In the genomic region with DNA sequence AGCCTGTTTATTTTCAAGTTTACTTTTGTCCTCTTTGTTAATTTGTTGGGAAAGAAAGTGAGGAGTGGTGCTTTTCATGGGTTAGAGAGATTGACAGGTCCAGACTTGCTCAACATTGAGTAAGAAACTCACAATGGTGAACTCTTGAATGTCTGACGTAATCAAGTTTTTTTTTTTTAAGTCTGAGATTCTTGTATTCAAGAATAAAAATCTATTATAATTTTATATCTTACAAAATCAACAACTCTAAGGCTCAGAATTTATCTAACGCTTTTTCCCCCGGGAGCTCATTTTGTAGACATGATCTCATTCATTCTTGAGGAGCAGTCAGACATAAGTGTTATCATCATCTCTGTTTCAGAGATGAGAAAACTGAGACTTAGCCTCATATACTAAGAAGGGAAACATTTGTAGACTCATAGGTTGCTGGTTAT, we compare ENCODE assay signal across 15 cellular contexts. TPM values are rescaled to one million over a fixed set of nuclear protein-coding genes. Genes with fewer than 3 reads are reported as not detected.
DNase-seq lines count a peak whose midpoint lies in the region; ATAC-seq and TF ChIP-seq lines count a peak whose summit lies in the region.
"Had no signal": no experiment of that assay in that cellular context is flagged by ENCODE, and none has a peak within 500 bp of the region (broad histone marks: within the 10 kb centered on the region; RNA-seq: fewer than 3 reads in every experiment).

No MANE protein-coding gene starts in this region.

- no peak overlapping the region for H3K4me3 Mint-ChIP-seq in natural killer cell
- no peak overlapping the region for H3K4me3 Mint-ChIP-seq in effector memory CD8-positive, alpha-beta T cell
- H3K4me3 Mint-ChIP-seq: CD4-positive, alpha-beta T cell; dendritic cell treated with granulocyte-macrophage colony-stimulating factor and Interleukin-4, amounts not matched to agents 40 ng/mL and 50 ng/mL, for 4 days had no signal

- no peaks in the 10 kb centered on the region for H3K9me3 Mint-ChIP-seq in natural killer cell
- no peaks in the 10 kb centered on the region for H3K9me3 Mint-ChIP-seq in effector memory CD8-positive, alpha-beta T cell
- H3K9me3 Mint-ChIP-seq: activated naive CD4-positive, alpha-beta T cell treated with anti-CD3 and anti-CD28 coated beads, Interleukin-2, amount 50 U/mL, for 72 hours; CD4-positive, alpha-beta T cell; dendritic cell treated with granulocyte-macrophage colony-stimulating factor and Interleukin-4, amounts not matched to agents 40 ng/mL and 50 ng/mL, for 4 days had no signal

- peaks cover 32% of the 10 kb centered on the region for H3K4me1 ChIP-seq in adipocyte (ENCODE audit: control insufficient read depth, insufficient read depth, low read length)

- H3K27ac Mint-ChIP-seq in natural killer cell, result no peak overlapping the region
- no peak overlapping the region for H3K27ac Mint-ChIP-seq in effector memory CD8-positive, alpha-beta T cell
- H3K27ac Mint-ChIP-seq: activated naive CD4-positive, alpha-beta T cell treated with anti-CD3 and anti-CD28 coated beads, Interleukin-2, amount 50 U/mL, for 72 hours; CD4-positive, alpha-beta T cell; dendritic cell treated with granulocyte-macrophage colony-stimulating factor and Interleukin-4, amounts not matched to agents 40 ng/mL and 50 ng/mL, for 4 days had no signal

- no peaks in the 10 kb centered on the region for H3K36me3 ChIP-seq in adipocyte (ENCODE audit: control insufficient read depth, insufficient read depth, low read length, severe bottlenecking)
- H3K36me3 ChIP-seq: WERI-Rb-1 had no signal

- no peaks in the 10 kb centered on the region for H3K27me3 Mint-ChIP-seq in natural killer cell (ENCODE audit: low read depth in 2 of 2)
- no peaks in the 10 kb centered on the region for H3K27me3 Mint-ChIP-seq in effector memory CD8-positive, alpha-beta T cell
- H3K27me3 Mint-ChIP-seq: CD4-positive, alpha-beta T cell; dendritic cell treated with granulocyte-macrophage colony-stimulating factor and Interleukin-4, amounts not matched to agents 40 ng/mL and 50 ng/mL, for 4 days had no signal

- H3K9ac ChIP-seq in adipocyte (ENCODE audit: low read length), result no peak overlapping the region
- H3K9ac ChIP-seq: KMS-11 had no signal

- no peaks in the 10 kb centered on the region for H3K36me3 Mint-ChIP-seq in natural killer cell
- no peaks in the 10 kb centered on the region for H3K36me3 Mint-ChIP-seq in effector memory CD8-positive, alpha-beta T cell (ENCODE audit: insufficient read depth)
- H3K36me3 Mint-ChIP-seq: activated naive CD4-positive, alpha-beta T cell treated with anti-CD3 and anti-CD28 coated beads, Interleukin-2, amount 50 U/mL, for 72 hours had no signal

- no peak for ATAC-seq in natural killer cell
- no peak for ATAC-seq in effector memory CD8-positive, alpha-beta T cell (replicated peaks)
- ATAC-seq: activated naive CD4-positive, alpha-beta T cell treated with anti-CD3 and anti-CD28 coated beads, Interleukin-2, amount 50 U/mL, for 72 hours had no signal

- TF ChIP-seq CTCF in fibroblast of villous mesenchyme (IDR thresholded peaks at IDR 0.05; ENCODE audit: insufficient read depth, low read depth, low read length) (no peak), natural killer cell (IDR thresholded peaks at IDR 0.05) (no peak)

- DNase-seq in HuH-7.5 (ENCODE audit: low spot score) (peak; percentile 68), adipocyte (ENCODE audit: low read depth) (peak; percentile 73), fibroblast of villous mesenchyme (ENCODE audit: low read depth) (peak; percentile 20), renal cortical epithelial cell (ENCODE audit: low read depth) (peak; percentile 79), natural killer cell (no peak), caudate nucleus (lab: John Stamatoyannopoulos, UW) (no peak), occipital lobe (lab: John Stamatoyannopoulos, UW) (no peak)
- no peak for DNase-seq in effector memory CD8-positive, alpha-beta T cell
- DNase-seq: activated CD8-positive, alpha-beta memory T cell treated with anti-CD3 and anti-CD28 coated beads, Interleukin-2, amount 50 U/mL, for 48 hours; CD4-positive, alpha-beta T cell; NCI-H2029 treated with DMSO at 0.1 percent for 48 hours; WERI-Rb-1 had no signal

- H3K27ac ChIP-seq in caudate nucleus (ENCODE audit: low read depth, low read length), result no peak overlapping the region
- H3K27ac ChIP-seq: KMS-11, WERI-Rb-1 had no signal

- H3K9me3 ChIP-seq in adipocyte (ENCODE audit: control insufficient read depth, low read length), result no peaks in the 10 kb centered on the region

- intact Hi-C loops in natural killer cell (cut with micrococcal nuclease), result no loop called here

- peaks cover 0 to 4% of the 10 kb centered on the region in 2 donors for H3K4me1 Mint-ChIP-seq in natural killer cell
- H3K4me1 Mint-ChIP-seq in effector memory CD8-positive, alpha-beta T cell (ENCODE audit: low read depth in 2 of 2), result no peaks in the 10 kb centered on the region

- no peaks in the 10 kb centered on the region for H3K27me3 ChIP-seq in adipocyte (replicated peaks; ENCODE audit: control insufficient read depth, insufficient read depth, low read length)

- H3K4me3 ChIP-seq in adipocyte (ENCODE audit: low read length), result no peak overlapping the region
- H3K4me3 ChIP-seq in fibroblast of villous mesenchyme (ENCODE audit: low read depth, low read length), result no peak overlapping the region

RNA-seq across cellular contexts. Expression of a gene that starts 39.1 kb away (rescaled TPM):
- total RNA-seq in fibroblast of villous mesenchyme, result under 0.01 and 1.3 TPM in 2 replicates
- 88.6 and 208 TPM in 2 replicates for total RNA-seq in renal cortical epithelial cell
- total RNA-seq in natural killer cell, result 1 to 10 TPM in 1 of 3 donors, not detected in 2; 1.1 TPM
- total RNA-seq in occipital lobe, result 105 TPM
- total RNA-seq: CD4-positive, alpha-beta T cell had no signal

Comparison
In these comparisons a context has a peak if more than half of its experiments do, and no peak if none do; other contexts are left out.
1. DNase-seq: peak in HuH-7.5 (single experiment), adipocyte (single experiment), fibroblast of villous mesenchyme (single experiment) and renal cortical epithelial cell (single experiment); none in natural killer cell (single experiment), caudate nucleus (0 of 61), effector memory CD8-positive, alpha-beta T cell (0 of 3) and occipital lobe (single experiment).
2. RNA of a gene that starts 39.1 kb away (total RNA-seq): 88.6 to 208 TPM in renal cortical epithelial cell and 105 TPM in occipital lobe (single experiment); 1.1 TPM in natural killer cell and under 0.01 to 1.3 TPM in fibroblast of villous mesenchyme; every median in the first group is over 10 times any median in the second.